10 cellular contexts compared by ENCODE assay signal in genomic region chr3:39154323-39155021, GRCh38. TPM values are rescaled to one million over a fixed set of nuclear protein-coding genes. Genes with fewer than 3 reads are reported as not detected.
DNase-seq lines count a peak whose midpoint lies in the region; ATAC-seq and TF ChIP-seq lines count a peak whose summit lies in the region.
"Had no signal": no experiment of that assay in that cellular context is flagged by ENCODE, and none has a peak within 500 bp of the region (broad histone marks: within the 10 kb centered on the region; RNA-seq: fewer than 3 reads in every experiment).

No MANE protein-coding gene starts in this region.

- H3K27ac ChIP-seq in C4-2B = peak overlapping the region; percentile 92
- H3K27ac ChIP-seq: SK-N-MC had no signal

- no peaks in the 10 kb centered on the region for H3K9me3 Mint-ChIP-seq in effector memory CD8-positive, alpha-beta T cell
- H3K9me3 Mint-ChIP-seq in naive thymus-derived CD8-positive, alpha-beta T cell = no peaks in the 10 kb centered on the region

- H3K4me1 Mint-ChIP-seq in effector memory CD8-positive, alpha-beta T cell (ENCODE audit: low read depth in 2 of 2) = peaks cover 29 to 35% of the 10 kb centered on the region in 2 donors
- H3K4me1 Mint-ChIP-seq in naive thymus-derived CD8-positive, alpha-beta T cell = peaks cover 31 to 56% (median 48%) of the 10 kb centered on the region in 4 donors

- H3K36me3 Mint-ChIP-seq in effector memory CD8-positive, alpha-beta T cell (ENCODE audit: insufficient read depth) = peaks cover 46% of the 10 kb centered on the region
- H3K36me3 Mint-ChIP-seq in naive thymus-derived CD8-positive, alpha-beta T cell = no peaks in the 10 kb centered on the region

- peak overlapping the region; percentile 73 to 86 for H3K4me3 Mint-ChIP-seq in effector memory CD8-positive, alpha-beta T cell
- H3K4me3 Mint-ChIP-seq in naive thymus-derived CD8-positive, alpha-beta T cell = peak overlapping the region; percentile 67 to 88 (median 80)

- peak overlapping the region; percentile 88 for H3K4me3 ChIP-seq in NT2/D1 (ENCODE audit: insufficient read length, low read depth)

- POLR2A ChIA-PET in naive thymus-derived CD8-positive, alpha-beta T cell (lab: Charles Lee) = interaction anchor here (1.3 kb wide), 1 partner anchor 23 kb away, joined by 6 read pairs; no protein-coding TSS in a partner anchor

- H3K36me3 ChIP-seq in NT2/D1 (ENCODE audit: insufficient read depth, insufficient read length, low read length) = peaks cover 13% of the 10 kb centered on the region

- H3K9me3 ChIP-seq in NT2/D1 (ENCODE audit: insufficient read depth, low read length) = no peaks in the 10 kb centered on the region

- DNase-seq in NT2/D1 (ENCODE audit: low read depth, low spot score) (peak; percentile 92), D341Med (ENCODE audit: low spot score) (no peak), T-helper 9 cell (no peak), NOMO-1 (lab: John Stamatoyannopoulos, UW; ENCODE audit: unreplicated experiment in 2 of 2) (no peak)
- DNase-seq in effector memory CD8-positive, alpha-beta T cell = no peak
- no peak for DNase-seq in naive thymus-derived CD8-positive, alpha-beta T cell
- DNase-seq in activated CD4-positive, alpha-beta T cell treated with anti-CD3 and anti-CD28 coated beads, Interleukin-2, amount 50 U/mL, for 4 hours = no peak

- no peak for TF ChIP-seq CTCF in C4-2B (conservative IDR thresholded peaks at IDR 0.05)

- no peak for ATAC-seq in effector memory CD8-positive, alpha-beta T cell (replicated peaks)
- no peak for ATAC-seq in naive thymus-derived CD8-positive, alpha-beta T cell

- peak overlapping the region; percentile 96 for H3K9ac ChIP-seq in NT2/D1 (ENCODE audit: insufficient read length, low read depth)

- H3K27me3 Mint-ChIP-seq in effector memory CD8-positive, alpha-beta T cell = no peaks in the 10 kb centered on the region
- H3K27me3 Mint-ChIP-seq in naive thymus-derived CD8-positive, alpha-beta T cell = no peaks in the 10 kb centered on the region

- peaks cover 24% of the 10 kb centered on the region for H3K4me1 ChIP-seq in NT2/D1 (ENCODE audit: insufficient read depth, insufficient read length)

- peak overlapping the region; percentile 93 to 95 for H3K27ac Mint-ChIP-seq in effector memory CD8-positive, alpha-beta T cell
- H3K27ac Mint-ChIP-seq in naive thymus-derived CD8-positive, alpha-beta T cell = peak overlapping the region; percentile 76 to 98 (median 92)

- H3K27me3 ChIP-seq in NT2/D1 (ENCODE audit: insufficient read depth, insufficient read length) = no peaks in the 10 kb centered on the region

RNA-seq across cellular contexts. Expression of gene CSRNP1, which starts 1.1 kb away (rescaled TPM):
- 10 to 100 TPM; 15.0 to 17.4 TPM for total RNA-seq in naive thymus-derived CD8-positive, alpha-beta T cell
- polyA plus RNA-seq in naive thymus-derived CD8-positive, alpha-beta T cell = 10 to 100 TPM in 2 of 3 donors, 1 to 10 TPM in 1; 8.0 to 17.1 (median 10.9) TPM

RNA-seq across cellular contexts. Expression of gene XIRP1, which starts 37.9 kb away (rescaled TPM):
- total RNA-seq in naive thymus-derived CD8-positive, alpha-beta T cell = not detected
- polyA plus RNA-seq in naive thymus-derived CD8-positive, alpha-beta T cell = not detected
- polyA plus RNA-seq: keratinocyte had no signal

RNA-seq across cellular contexts. Expression of gene TTC21A, which starts 47.0 kb away (rescaled TPM):
- 1 to 10 TPM; 7.5 to 8.7 TPM for total RNA-seq in naive thymus-derived CD8-positive, alpha-beta T cell
- under 1 TPM; 0.50 to 0.94 (median 0.57) TPM for polyA plus RNA-seq in naive thymus-derived CD8-positive, alpha-beta T cell

RNA-seq across cellular contexts. Expression of gene GORASP1, which starts 47.0 kb away (rescaled TPM):
- 10 to 100 TPM; 31.9 to 41.2 TPM for total RNA-seq in naive thymus-derived CD8-positive, alpha-beta T cell
- polyA plus RNA-seq in naive thymus-derived CD8-positive, alpha-beta T cell = 10 to 100 TPM; 10.2 to 13.8 (median 10.7) TPM
